ENCODE assay signal across 20 cellular contexts in genomic region chr7:121429803-121430202, GRCh38. TPM values are rescaled to one million over a fixed set of nuclear protein-coding genes. Genes with fewer than 3 reads are reported as not detected.
DNase-seq lines count a peak whose midpoint lies in the region; ATAC-seq, FAIRE-seq and TF ChIP-seq lines count a peak whose summit lies in the region.
"Had no signal": no experiment of that assay in that cellular context is flagged by ENCODE, and none has a peak within 500 bp of the region (broad histone marks: within the 10 kb centered on the region; RNA-seq: fewer than 3 reads in every experiment).

No MANE protein-coding gene starts in this region.

- H3K36me3 Mint-ChIP-seq in astrocyte (ENCODE audit: low read depth, unreplicated experiment), result no peaks in the 10 kb centered on the region
- H3K36me3 Mint-ChIP-seq in mesothelial cell of epicardium, result no peaks in the 10 kb centered on the region
- H3K36me3 Mint-ChIP-seq: CD4-positive, alpha-beta memory T cell had no signal

- CTCF ChIA-PET in PC-9 (lab: Charles Lee), result no interaction called here

- no peak overlapping the region for H2AFZ ChIP-seq in astrocyte (ENCODE audit: low read depth, low read length)
- no peak overlapping the region for H2AFZ ChIP-seq in PC-9

- ATAC-seq in upper lobe of right lung, result no peak
- ATAC-seq: A549 had no signal

- H3K27me3 ChIP-seq in astrocyte (ENCODE audit: insufficient read depth, low read length), result no peaks in the 10 kb centered on the region
- no peaks in the 10 kb centered on the region for H3K27me3 ChIP-seq in thyroid gland
- H3K27me3 ChIP-seq in ovary, result no peaks in the 10 kb centered on the region
- H3K27me3 ChIP-seq in PC-9 (ENCODE audit: insufficient read depth, low read depth), result no peaks in the 10 kb centered on the region
- H3K27me3 ChIP-seq in upper lobe of right lung, result no peaks in the 10 kb centered on the region
- H3K27me3 ChIP-seq: BE2C had no signal

- no peak overlapping the region for H3K9ac ChIP-seq in astrocyte (ENCODE audit: low read length)

- H3K4me1 ChIP-seq in astrocyte (ENCODE audit: insufficient read depth, low read length) (no peaks in the 10 kb centered on the region), thyroid gland (peaks cover 5% of the 10 kb centered on the region in 2 donors), ovary (ENCODE audit: insufficient read depth) (no peaks in the 10 kb centered on the region), PC-9 (replicated peaks; ENCODE audit: insufficient read depth) (peaks cover 5% of the 10 kb centered on the region; the same call in 1 of the 2 replicates), upper lobe of right lung (no peaks in the 10 kb centered on the region)
- H3K4me1 ChIP-seq: A549, BE2C had no signal

- no peak for TF ChIP-seq POLR2A in thyroid gland (IDR thresholded peaks at IDR 0.05)
- no peak for TF ChIP-seq POLR2A in ovary (IDR thresholded peaks at IDR 0.05)

- DNase-seq in astrocyte (ENCODE audit: low read depth) (no peak), epithelial cell of proximal tubule (ENCODE audit: low read depth) (peak; percentile 60), mesothelial cell of epicardium (ENCODE audit: low spot score in 2 of 2, unreplicated experiment in 2 of 2) (no peak), thyroid gland (no peak), ovary (no peak), PC-9 (no peak), upper lobe of right lung (no peak)
- DNase-seq in activated effector memory CD4-positive, alpha-beta T cell treated with anti-CD3 and anti-CD28 coated beads, Interleukin-2, amount 50 U/mL, for 16 hours, result no peak
- DNase-seq: BE2C; CD4-positive, alpha-beta memory T cell; DMS153; DMS79 treated with DMSO at 0.1 percent for 48 hours; EL; HCEC 1CT had no signal

- POLR2A ChIA-PET in PC-9 (lab: Charles Lee; ENCODE audit: unreplicated experiment), result interaction anchor here (0.6 to 0.7 kb wide), 3 partner anchors 30 to 35 kb away, joined by 3 to 24 read pairs (median 3); partner anchors contain the start of gene FAM3C

- H3K4me3 Mint-ChIP-seq in astrocyte (ENCODE audit: unreplicated experiment), result no peak overlapping the region
- no peak overlapping the region for H3K4me3 Mint-ChIP-seq in mesothelial cell of epicardium
- H3K4me3 Mint-ChIP-seq: CD4-positive, alpha-beta memory T cell had no signal

- no peaks in the 10 kb centered on the region for H4K20me1 ChIP-seq in astrocyte (ENCODE audit: insufficient read depth, low read length)
- H4K20me1 ChIP-seq in PC-9 (ENCODE audit: insufficient read depth), result no peaks in the 10 kb centered on the region

- H3K4me3 ChIP-seq in astrocyte (ENCODE audit: insufficient read depth, low read depth, low read length) (no peak overlapping the region), epithelial cell of proximal tubule (ENCODE audit: low read depth, low read length) (no peak overlapping the region), thyroid gland (replicated peaks in 1 of 3) (no peak overlapping the region), ovary (no peak overlapping the region), PC-9 (no peak overlapping the region), upper lobe of right lung (no peak overlapping the region)
- H3K4me3 ChIP-seq: A549 had no signal

- H3K9me3 ChIP-seq in astrocyte (ENCODE audit: insufficient read depth, low read depth, low read length), result no peaks in the 10 kb centered on the region
- no peaks in the 10 kb centered on the region for H3K9me3 ChIP-seq in thyroid gland
- H3K9me3 ChIP-seq in ovary, result no peaks in the 10 kb centered on the region
- H3K9me3 ChIP-seq in PC-9 (ENCODE audit: insufficient read depth, low read depth), result peaks cover 3% of the 10 kb centered on the region; the same call in 1 of the 2 replicates
- H3K9me3 ChIP-seq in upper lobe of right lung, result no peaks in the 10 kb centered on the region
- H3K9me3 ChIP-seq: A549, BE2C had no signal

- peak overlapping the region; percentile 35 for H3K27ac Mint-ChIP-seq in astrocyte (ENCODE audit: unreplicated experiment)
- peak overlapping the region; percentile 87 for H3K27ac Mint-ChIP-seq in mesothelial cell of epicardium
- H3K27ac Mint-ChIP-seq: CD4-positive, alpha-beta memory T cell had no signal

- H3K4me2 ChIP-seq in astrocyte (ENCODE audit: low read length), result no peak overlapping the region
- H3K4me2 ChIP-seq in PC-9, result no peak overlapping the region
- H3K4me2 ChIP-seq: A549 had no signal

- H3K4me1 Mint-ChIP-seq in astrocyte (ENCODE audit: low read depth, unreplicated experiment) (peaks cover 13% of the 10 kb centered on the region), mesothelial cell of epicardium (peaks cover 23% of the 10 kb centered on the region)

- H3K27me3 Mint-ChIP-seq in astrocyte (ENCODE audit: low read depth, unreplicated experiment), result no peaks in the 10 kb centered on the region
- H3K27me3 Mint-ChIP-seq in mesothelial cell of epicardium (ENCODE audit: low read depth), result no peaks in the 10 kb centered on the region

- no peak overlapping the region for H3K27ac ChIP-seq in astrocyte (ENCODE audit: low read depth, low read length)
- peak overlapping the region in 2 of 3 donors; percentile 39 to 56 for H3K27ac ChIP-seq in thyroid gland
- no peak overlapping the region for H3K27ac ChIP-seq in ovary
- H3K27ac ChIP-seq in PC-9, result no peak overlapping the region
- no peak overlapping the region for H3K27ac ChIP-seq in upper lobe of right lung
- H3K27ac ChIP-seq: A549, C4-2B, HL-60 had no signal

- FAIRE-seq in astrocyte (lab: Jason Lieb, UNC), result no peak
- FAIRE-seq: A549, D721Med, G401.6, GM12891 had no signal

- H3K79me2 ChIP-seq in astrocyte (ENCODE audit: insufficient read depth, low read length) (no peaks in the 10 kb centered on the region), PC-9 (ENCODE audit: low read depth) (no peaks in the 10 kb centered on the region)

- intact Hi-C loops in thyroid gland (cut with DNase I) (no loop called here), ovary (cut with DNase I) (no loop called here), PC-9 (cut with micrococcal nuclease; ENCODE audit: unreplicated experiment) (loop anchor here (2.0 kb wide), 1 partner anchor 13 kb away; no protein-coding TSS in a partner anchor), upper lobe of right lung (cut with DNase I) (no loop called here)

- H3K9me2 ChIP-seq in PC-9 (ENCODE audit: insufficient read depth), result no peaks in the 10 kb centered on the region

- TF ChIP-seq CTCF in astrocyte (IDR thresholded peaks at IDR 0.05; ENCODE audit: insufficient read depth, low read depth, low read length), result no peak
- TF ChIP-seq CTCF in epithelial cell of proximal tubule (conservative IDR thresholded peaks at IDR 0.05; ENCODE audit: low read depth, low read length), result no peak
- TF ChIP-seq CTCF in mesothelial cell of epicardium (IDR thresholded peaks at IDR 0.05; ENCODE audit: unreplicated experiment), result no peak
- no peak for TF ChIP-seq CTCF in thyroid gland (IDR thresholded peaks at IDR 0.05)
- TF ChIP-seq CTCF in ovary (IDR thresholded peaks at IDR 0.05), result no peak
- no peak for TF ChIP-seq CTCF in PC-9 (conservative IDR thresholded peaks at IDR 0.05)
- no peak for TF ChIP-seq CTCF in upper lobe of right lung (IDR thresholded peaks at IDR 0.05)

- no peaks in the 10 kb centered on the region for H3K9me3 Mint-ChIP-seq in astrocyte (ENCODE audit: unreplicated experiment)
- H3K9me3 Mint-ChIP-seq in mesothelial cell of epicardium, result peaks cover 20% of the 10 kb centered on the region

- no peak for TF ChIP-seq EP300 in ovary (IDR thresholded peaks at IDR 0.05)

- H3K36me3 ChIP-seq in astrocyte (ENCODE audit: insufficient read depth, low read length) (no peaks in the 10 kb centered on the region), thyroid gland (no peaks in the 10 kb centered on the region), ovary (no peaks in the 10 kb centered on the region), PC-9 (ENCODE audit: low read depth) (no peaks in the 10 kb centered on the region), upper lobe of right lung (no peaks in the 10 kb centered on the region)
- H3K36me3 ChIP-seq: BE2C had no signal

- BruUV-seq in PC-9 (replicated peaks; lab: Mats Ljungman, UMichigan), result no TSS peak

- H3F3A ChIP-seq in PC-9 (ENCODE audit: insufficient read depth, low read depth), result 0 out of 2 replicates have a peak, but pooled peaks cover 4% of the 10 kb centered on the region

RNA-seq across cellular contexts. Expression of gene FAM3C, which starts 33.7 kb away (rescaled TPM):
- total RNA-seq in astrocyte, result 61.0 and 71.8 TPM in 2 replicates
- total RNA-seq in epithelial cell of proximal tubule, result 102 and 134 TPM in 2 replicates
- 76.4 to 82.7 TPM (median 78.2 TPM) in 3 replicates for total RNA-seq in mesothelial cell of epicardium
- total RNA-seq in thyroid gland, result 100 to 1,000 TPM in 1 of 4 donors, 10 to 100 TPM in 3; 91.0 to 109 (median 97.9) TPM
- total RNA-seq in ovary, result 10 to 100 TPM; 35.9 to 57.2 (median 48.5) TPM
- polyA plus RNA-seq in ovary, result 10 to 100 TPM; 31.8 to 88.9 TPM
- total RNA-seq in PC-9 (2021), result 117 and 134 TPM in 2 replicates
- total RNA-seq in upper lobe of right lung, result 51.4 TPM

Comparison
In these comparisons a context has a peak if more than half of its experiments do, and no peak if none do; other contexts are left out.
1. H3K27ac ChIP-seq: peak in thyroid gland (2 of 3); none in astrocyte (single experiment), ovary (0 of 2), PC-9 (single experiment) and upper lobe of right lung (single experiment).